ENCODE assay signal across 9 cellular contexts in genomic region chr22:39773976-39774539, GRCh38.
DNase-seq lines count a peak whose midpoint lies in the region; ATAC-seq and TF ChIP-seq lines count a peak whose summit lies in the region.
"Had no signal": no experiment of that assay in that cellular context is flagged by ENCODE, and none has a peak within 500 bp of the region (broad histone marks: within the 10 kb centered on the region; RNA-seq: fewer than 3 reads in every experiment).

No MANE protein-coding gene starts in this region.

- H3K36me3 Mint-ChIP-seq in stimulated activated naive B cell treated with anti-CD40 and anti-IgM and Interleukin-4, amounts not matched to agents 10 μg/mL and 1 μg/mL and 100 μg/mL, for 72 hours = peaks cover 6 to 10% of the 10 kb centered on the region in 2 donors

- TF ChIP-seq CTCF in OCI-LY7 (conservative IDR thresholded peaks at IDR 0.05; ENCODE audit: low read length) = no peak
- no peak for TF ChIP-seq CTCF in choroid plexus epithelial cell (conservative IDR thresholded peaks at IDR 0.05; ENCODE audit: low read depth, low read length)
- no peak for TF ChIP-seq CTCF in esophagus squamous epithelium (IDR thresholded peaks at IDR 0.05)

- no TSS peak for BruUV-seq in OCI-LY7 (replicated peaks; lab: Mats Ljungman, UMichigan)

- intact Hi-C loops in OCI-LY7 (cut with micrococcal nuclease; ENCODE audit: unreplicated experiment) = no loop called here
- intact Hi-C loops in esophagus squamous epithelium (cut with DNase I) = no loop called here

- CTCF ChIA-PET in OCI-LY7 (lab: Charles Lee; ENCODE audit: unreplicated experiment) = no interaction called here

- no peaks in the 10 kb centered on the region for H3K4me1 ChIP-seq in OCI-LY7 (ENCODE audit: insufficient read depth, low read length, poor library complexity, severe bottlenecking)
- H3K4me1 ChIP-seq in esophagus squamous epithelium = no peaks in the 10 kb centered on the region

- no peak for TF ChIP-seq POLR2A in esophagus squamous epithelium (IDR thresholded peaks at IDR 0.05)

- no peaks in the 10 kb centered on the region for H4K20me1 ChIP-seq in OCI-LY7 (ENCODE audit: insufficient read depth, low read length)

- peak; percentile 1 for DNase-seq in SIG-M5 treated with dmso at 0.1 percent for 504 hours (lab: John Stamatoyannopoulos, UW; ENCODE audit: unreplicated experiment)
- no peak for DNase-seq in SIG-M5 (lab: John Stamatoyannopoulos, UW)
- DNase-seq in OCI-LY7 (ENCODE audit: low spot score) = peak; percentile 1
- DNase-seq in choroid plexus epithelial cell (ENCODE audit: low read depth) = peak; percentile 5
- peak; percentile 8 for DNase-seq in stimulated activated naive B cell treated with anti-CD40 and anti-IgM and Interleukin-4, amounts not matched to agents 10 μg/mL and 1 μg/mL and 100 μg/mL, for 72 hours
- no peak for DNase-seq in HuH-7.5 (ENCODE audit: low spot score)
- DNase-seq in esophagus squamous epithelium (lab: John Stamatoyannopoulos, UW) = no peak
- no peak for DNase-seq in RKO (ENCODE audit: low spot score)
- DNase-seq: KBM-7 had no signal

- peaks cover 0 to 33% (median 0%) of the 10 kb centered on the region in 4 donors for H3K27me3 ChIP-seq in esophagus squamous epithelium

- no peaks in the 10 kb centered on the region for H3K9me2 ChIP-seq in OCI-LY7 (ENCODE audit: insufficient read depth, low read length)

- H3K27ac ChIP-seq in OCI-LY7 (ENCODE audit: low read depth, low read length, poor library complexity, severe bottlenecking) = no peak overlapping the region
- H3K27ac ChIP-seq in esophagus squamous epithelium = no peak overlapping the region

- POLR2A ChIA-PET in OCI-LY7 (lab: Charles Lee) = no interaction called here

- peaks cover 0 to 4% of the 10 kb centered on the region in 2 donors for H3K9me3 Mint-ChIP-seq in stimulated activated naive B cell treated with anti-CD40 and anti-IgM and Interleukin-4, amounts not matched to agents 10 μg/mL and 1 μg/mL and 100 μg/mL, for 72 hours

- no peak overlapping the region for H3K27ac Mint-ChIP-seq in stimulated activated naive B cell treated with anti-CD40 and anti-IgM and Interleukin-4, amounts not matched to agents 10 μg/mL and 1 μg/mL and 100 μg/mL, for 72 hours

- no peaks in the 10 kb centered on the region for H3K9me3 ChIP-seq in OCI-LY7 (ENCODE audit: low read length)
- H3K9me3 ChIP-seq in esophagus squamous epithelium = no peaks in the 10 kb centered on the region

- no peaks in the 10 kb centered on the region for H3K36me3 ChIP-seq in OCI-LY7 (ENCODE audit: insufficient read depth, low read length)
- no peaks in the 10 kb centered on the region for H3K36me3 ChIP-seq in esophagus squamous epithelium

- H2AFZ ChIP-seq in OCI-LY7 (ENCODE audit: low read length) = no peak overlapping the region

- 33 to 36% methylated on average over 4 of the region's 4 CpGs for WGBS in esophagus squamous epithelium, 2 donors

- H3K4me3 ChIP-seq in OCI-LY7 (ENCODE audit: low read depth, low read length, poor library complexity, severe bottlenecking) (no peak overlapping the region), choroid plexus epithelial cell (ENCODE audit: low read depth, low read length) (no peak overlapping the region), esophagus squamous epithelium (no peak overlapping the region)

- H3K79me2 ChIP-seq in OCI-LY7 (ENCODE audit: insufficient read depth, low read depth, low read length) = no peaks in the 10 kb centered on the region

- peaks cover 11 to 16% of the 10 kb centered on the region in 2 donors for H3K4me1 Mint-ChIP-seq in stimulated activated naive B cell treated with anti-CD40 and anti-IgM and Interleukin-4, amounts not matched to agents 10 μg/mL and 1 μg/mL and 100 μg/mL, for 72 hours

- ATAC-seq in stimulated activated naive B cell treated with anti-CD40 and anti-IgM and Interleukin-4, amounts not matched to agents 10 μg/mL and 1 μg/mL and 100 μg/mL, for 72 hours (replicated peaks) = peak; percentile 90 to 96

- H3K4me3 Mint-ChIP-seq in stimulated activated naive B cell treated with anti-CD40 and anti-IgM and Interleukin-4, amounts not matched to agents 10 μg/mL and 1 μg/mL and 100 μg/mL, for 72 hours = peak overlapping the region in 1 of 2 donors; percentile 21

- H3K27me3 Mint-ChIP-seq in stimulated activated naive B cell treated with anti-CD40 and anti-IgM and Interleukin-4, amounts not matched to agents 10 μg/mL and 1 μg/mL and 100 μg/mL, for 72 hours = peaks cover 0 to 11% of the 10 kb centered on the region in 2 donors

- no peak overlapping the region for H3K4me2 ChIP-seq in OCI-LY7 (ENCODE audit: low read length)

Comparison
In these comparisons a context has a peak if more than half of its experiments do, and no peak if none do; other contexts are left out.
1. DNase-seq: peak in SIG-M5 treated with dmso at 0.1 percent for 504 hours (single experiment), OCI-LY7 (single experiment), choroid plexus epithelial cell (single experiment) and stimulated activated naive B cell treated with anti-CD40 and anti-IgM and Interleukin-4, amounts not matched to agents 10 μg/mL and 1 μg/mL and 100 μg/mL, for 72 hours (single experiment); none in SIG-M5 (single experiment), HuH-7.5 (single experiment), esophagus squamous epithelium (single experiment) and RKO (single experiment).